ENCODE assay signal across 8 cellular contexts in the genomic region with DNA sequence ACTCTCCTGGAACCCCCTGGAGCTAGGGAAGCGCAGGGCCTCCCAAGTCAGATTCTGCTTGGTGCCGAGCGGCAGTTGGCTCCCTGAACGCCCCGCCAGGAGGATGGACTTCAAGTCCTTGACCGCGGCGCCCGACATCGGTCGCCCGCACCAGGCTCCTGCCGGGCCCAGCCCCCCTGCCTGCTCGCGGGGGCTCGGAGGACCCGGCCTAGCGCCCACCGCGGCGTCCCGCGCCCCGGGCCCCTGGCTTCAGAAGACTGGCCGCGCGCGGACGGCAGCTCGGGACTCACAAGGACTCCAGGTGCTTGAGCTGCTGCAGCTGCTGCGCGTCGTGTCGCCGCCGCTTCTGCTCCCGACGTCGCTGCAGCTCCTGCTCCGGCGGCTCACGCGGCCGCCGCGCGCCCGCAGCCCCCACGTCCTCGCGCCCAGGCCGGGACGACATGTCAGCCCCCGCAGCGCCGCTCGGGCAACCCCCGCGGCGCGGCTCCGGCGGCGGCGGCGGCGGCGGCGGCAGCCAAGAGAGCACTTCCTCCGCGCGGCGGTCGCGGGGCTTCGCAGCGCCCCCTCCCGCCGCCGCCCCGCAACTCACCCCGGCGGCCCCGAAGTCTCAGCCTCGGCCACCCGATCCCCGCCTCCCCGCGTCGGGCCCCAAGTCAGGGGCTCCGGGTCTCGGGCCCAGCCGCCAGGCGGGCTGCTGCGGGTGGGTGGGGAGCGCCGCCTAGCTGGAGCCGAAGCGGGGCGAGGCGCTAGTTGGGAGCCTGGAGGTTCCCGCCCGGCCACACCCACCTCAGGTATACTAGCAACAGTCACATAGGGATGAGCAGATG. TPM values are rescaled to one million over a fixed set of nuclear protein-coding genes. Genes with fewer than 3 reads are reported as not detected.
DNase-seq lines count a peak whose midpoint lies in the region; ATAC-seq and TF ChIP-seq lines count a peak whose summit lies in the region.

A gene with protein sequence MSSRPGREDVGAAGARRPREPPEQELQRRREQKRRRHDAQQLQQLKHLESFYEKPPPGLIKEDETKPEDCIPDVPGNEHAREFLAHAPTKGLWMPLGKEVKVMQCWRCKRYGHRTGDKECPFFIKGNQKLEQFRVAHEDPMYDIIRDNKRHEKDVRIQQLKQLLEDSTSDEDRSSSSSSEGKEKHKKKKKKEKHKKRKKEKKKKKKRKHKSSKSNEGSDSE (minus strand): TSS at position 474 of the 827 bp plus-strand sequence. CDS start 32 bp downstream, at position 442.

- CTCF ChIA-PET in activated CD4-positive, alpha-beta T cell treated with anti-CD3 and anti-CD28 coated beads for 36 hours (lab: Charles Lee) = interaction anchor here (0.6 to 4.1 kb wide), 25 partner anchors 9 to 350 kb away, joined by 3 to 41 read pairs (median 5); partner anchors contain the start of genes BBS9 and NT5C3A

- intact Hi-C loops in activated CD4-positive, alpha-beta T cell treated with anti-CD3 and anti-CD28 coated beads for 36 hours (cut with DNase I, micrococcal nuclease) = loop anchor here (1.0 to 5.0 kb wide), 14 partner anchors 20 to 618 kb away; partner anchors contain the start of genes BBS9 (in 2 of the 2), LSM5 (in 2 of the 2) and KBTBD2 (in 1 of the 2)
- intact Hi-C loops in colonic mucosa (cut with DNase I) = no loop called here
- intact Hi-C loops in right lobe of liver (cut with DNase I) = no loop called here

- peak within 1 kb of the TSS; percentile 52 to 90 for H3K9ac ChIP-seq in colonic mucosa (ENCODE audit: low read depth in 2 of 2, low read length in 2 of 2)

- H3K4me1 ChIP-seq in colonic mucosa (peaks cover 13% of the 10 kb centered on the region), right lobe of liver (peaks cover 0 to 20% (median 8%) of the 10 kb centered on the region in 4 donors)

- peaks cover 32% of the 10 kb centered on the region for H3K4me1 Mint-ChIP-seq in activated CD4-positive, alpha-beta T cell treated with anti-CD3 and anti-CD28 coated beads for 36 hours

- WGBS in right lobe of liver (ENCODE audit: insufficient coverage, low coverage, low lambda C conversion rate, missing lambda C conversion rate) = under 1% methylated on average over 43 of the region's 103 CpGs

- POLR2A ChIA-PET in activated CD4-positive, alpha-beta T cell treated with anti-CD3 and anti-CD28 coated beads for 36 hours (lab: Charles Lee) = no interaction called here

- no peaks in the 10 kb centered on the region for H3K27me3 ChIP-seq in colonic mucosa
- no peaks in the 10 kb centered on the region for H3K27me3 ChIP-seq in right lobe of liver

- ATAC-seq in GM18909 (IDR thresholded peaks at IDR 0.05; ENCODE audit: poor library complexity, unreplicated experiment) = peak; percentile 88
- ATAC-seq in HG03139 (IDR thresholded peaks at IDR 0.05; ENCODE audit: unreplicated experiment) = peak; percentile 85
- peak; percentile 93 for ATAC-seq in activated CD4-positive, alpha-beta T cell treated with anti-CD3 and anti-CD28 coated beads for 36 hours
- ATAC-seq in right lobe of liver = peak; percentile 93 to 98 (median 94)

- H3K4me3 ChIP-seq in colonic mucosa (peak within 1 kb of the TSS; percentile 97), right lobe of liver (peak within 1 kb of the TSS; percentile 84 to 100 (median 95))

- no peaks in the 10 kb centered on the region for H3K9me3 Mint-ChIP-seq in activated CD4-positive, alpha-beta T cell treated with anti-CD3 and anti-CD28 coated beads for 36 hours (ENCODE audit: low read depth)

- peak; percentile 61 for TF ChIP-seq POLR2A in right lobe of liver (IDR thresholded peaks at IDR 0.05)

- H3K36me3 ChIP-seq in colonic mucosa (no peaks in the 10 kb centered on the region), right lobe of liver (no peaks in the 10 kb centered on the region)

- peak; percentile 23 for TF ChIP-seq CTCF in colonic mucosa (IDR thresholded peaks at IDR 0.05)
- TF ChIP-seq CTCF in right lobe of liver (IDR thresholded peaks at IDR 0.05) = peak; percentile 48 to 82 (median 64)

- peak; percentile 92 for DNase-seq in AG20443 (ENCODE audit: low spot score)
- peak; percentile 66 for DNase-seq in NCI-H345 treated with DMSO at 0.1 percent for 48 hours (lab: John Stamatoyannopoulos, UW; ENCODE audit: unreplicated experiment)
- peak; percentile 87 for DNase-seq in activated CD4-positive, alpha-beta T cell treated with anti-CD3 and anti-CD28 coated beads for 36 hours
- peak; percentile 66 for DNase-seq in colonic mucosa
- DNase-seq in right lobe of liver = peak; percentile 68 to 76 (median 74)
- DNase-seq in stimulated activated CD4-positive, alpha-beta T cell treated with anti-CD3 and anti-CD28 coated beads, Interleukin-4, amount 100 ng/mL, for 24 hours = peak; percentile 78

- H3K27ac ChIP-seq in colonic mucosa (peak within 1 kb of the TSS; percentile 69), right lobe of liver (peak within 1 kb of the TSS; percentile 50 to 68 (median 65))

- peak within 1 kb of the TSS; percentile 88 for H3K4me3 Mint-ChIP-seq in activated CD4-positive, alpha-beta T cell treated with anti-CD3 and anti-CD28 coated beads for 36 hours

- peak within 1 kb of the TSS; percentile 76 for H3K27ac Mint-ChIP-seq in activated CD4-positive, alpha-beta T cell treated with anti-CD3 and anti-CD28 coated beads for 36 hours

- peaks cover 1% of the 10 kb centered on the region for H3K36me3 Mint-ChIP-seq in activated CD4-positive, alpha-beta T cell treated with anti-CD3 and anti-CD28 coated beads for 36 hours (ENCODE audit: low read depth)

- H3K27me3 Mint-ChIP-seq in activated CD4-positive, alpha-beta T cell treated with anti-CD3 and anti-CD28 coated beads for 36 hours = peaks cover 5% of the 10 kb centered on the region

- no peaks in the 10 kb centered on the region for H3K9me3 ChIP-seq in colonic mucosa
- no peaks in the 10 kb centered on the region for H3K9me3 ChIP-seq in right lobe of liver

RNA-seq across cellular contexts. Expression of the gene that starts here (rescaled TPM):
- 10 to 100 TPM; 17.2 to 19.2 TPM for total RNA-seq in activated CD4-positive, alpha-beta T cell treated with anti-CD3 and anti-CD28 coated beads for 36 hours
- 1 to 10 TPM; 9.5 to 10.0 TPM for total RNA-seq in colonic mucosa
- 1 to 10 TPM; 3.4 to 5.8 (median 4.8) TPM for total RNA-seq in right lobe of liver

Comparison
In these comparisons a context has a peak if more than half of its experiments do, and no peak if none do; other contexts are left out.
1. Peak in every context shown above with its lines: DNase-seq, ATAC-seq, H3K4me3 ChIP-seq and H3K27ac ChIP-seq.
2. intact Hi-C loops: an anchor here in activated CD4-positive, alpha-beta T cell treated with anti-CD3 and anti-CD28 coated beads for 36 hours (1.0 to 5.0 kb wide); none called in colonic mucosa and right lobe of liver.